ENCODE assay signal across 8 cellular contexts in genomic region chr4:164731827-164732474, GRCh38. TPM values are rescaled to one million over a fixed set of nuclear protein-coding genes. Genes with fewer than 3 reads are reported as not detected.
A peak's percentile ranks its signal among the peaks of the same experiment; 100 is the strongest.
DNase-seq lines count a peak whose midpoint lies in the region; ATAC-seq and TF ChIP-seq lines count a peak whose summit lies in the region.

No MANE protein-coding gene starts in this region.

- H3K9me3 Mint-ChIP-seq in brain (no peaks in the 10 kb centered on the region), immature natural killer cell (no peaks in the 10 kb centered on the region)

- DNase-seq in ELR (ENCODE audit: low read depth) (peak; percentile 25), HS-5 (ENCODE audit: low read depth) (peak; percentile 8), T-helper 1 cell (peak in 4 of 5 donors; percentile 6 to 22 (median 13)), immature natural killer cell (peak; percentile 25 to 53 (median 42)), NCI-H2196 (lab: John Stamatoyannopoulos, UW; ENCODE audit: unreplicated experiment) (no peak)
- peak; percentile 9 to 30 (median 14) for DNase-seq in stimulated activated CD4-positive, alpha-beta T cell treated with anti-CD3 and anti-CD28 coated beads, Interleukin-1b, Interleukin-23, amount 100 ng/mL, for 24 hours (ENCODE audit: low read depth in 4 of 4, low spot score in 1 of 4)

- peak; percentile 85 for ATAC-seq in GM21360 (IDR thresholded peaks at IDR 0.05; ENCODE audit: unreplicated experiment)

- H3K27me3 Mint-ChIP-seq in brain (peaks cover 3% of the 10 kb centered on the region), immature natural killer cell (ENCODE audit: low read depth in 3 of 3) (peaks cover 0 to 8% (median 1%) of the 10 kb centered on the region in 3 donors)

- H3K4me3 Mint-ChIP-seq in brain: no peak overlapping the region
- peak overlapping the region in 2 of 5 donors; percentile 21 to 46 for H3K4me3 Mint-ChIP-seq in immature natural killer cell

- TF ChIP-seq CTCF in brain (conservative IDR thresholded peaks at IDR 0.05): peak; percentile 90 to 95

- peaks cover 5% of the 10 kb centered on the region for H3K4me1 Mint-ChIP-seq in brain
- peaks cover 23 to 25% of the 10 kb centered on the region in 2 donors for H3K4me1 Mint-ChIP-seq in immature natural killer cell

- no peaks in the 10 kb centered on the region for H3K36me3 Mint-ChIP-seq in brain
- H3K36me3 Mint-ChIP-seq in immature natural killer cell: no peaks in the 10 kb centered on the region

- H3K27ac Mint-ChIP-seq in brain (no peak overlapping the region), immature natural killer cell (peak overlapping the region in 1 of 6 donors; percentile 19)

RNA-seq across cellular contexts. Expression of gene SMIM31, which starts 22.0 kb away (rescaled TPM):
- not detected for polyA plus RNA-seq in brain (ENCODE audit: insufficient read depth, low read depth, low replicate concordance)
- polyA plus RNA-seq in immature natural killer cell: not detected
